Comparison of ENCODE assay signal across 8 cellular contexts in genomic region chr19:38402623-38402966, GRCh38. TPM values are rescaled to one million over a fixed set of nuclear protein-coding genes. Genes with fewer than 3 reads are reported as not detected.
A peak's percentile ranks its signal among the peaks of the same experiment; 100 is the strongest.
DNase-seq lines count a peak whose midpoint lies in the region; ATAC-seq and TF ChIP-seq lines count a peak whose summit lies in the region.

No MANE protein-coding gene starts in this region.

- no peaks in the 10 kb centered on the region for H3K9me3 ChIP-seq in mucosa of descending colon

- H3K4me3 ChIP-seq in AG10803 (ENCODE audit: low read length) (peak overlapping the region; percentile 59), astrocyte of the cerebellum (ENCODE audit: low read depth, low read length) (peak overlapping the region; percentile 91), mucosa of descending colon (peak overlapping the region; percentile 85)

- DNase-seq in AG10803 (ENCODE audit: low read depth) (no peak), HEK293T (ENCODE audit: extremely low spot score) (no peak), astrocyte of the cerebellum (ENCODE audit: low read depth) (no peak), mucosa of descending colon (no peak), HCEC 1CT (no peak), NCI-H1048 (lab: John Stamatoyannopoulos, UW) (no peak)

- intact Hi-C loops in mucosa of descending colon (cut with DNase I, micrococcal nuclease): loop anchor here in 1 of 2 donors (10.0 kb wide), 1 partner anchor 232 kb away; no protein-coding TSS in a partner anchor

- no peaks in the 10 kb centered on the region for H3K36me3 ChIP-seq in mucosa of descending colon (ENCODE audit: low read depth)

- POLR2A ChIA-PET in HEK293T (lab: Yijun Ruan, JAX): interaction anchor here (0.6 to 2.8 kb wide), 14 partner anchors 10 to 936 kb away, joined by 3 to 23 read pairs (median 4); partner anchors contain the start of genes ACTN4, CATSPERG, EIF3K and GGN

- no peak; the same call in 1 of the 2 replicates for TF ChIP-seq CTCF in AG10803 (conservative IDR thresholded peaks at IDR 0.05; ENCODE audit: low read length)
- no peak for TF ChIP-seq CTCF in astrocyte of the cerebellum (IDR thresholded peaks at IDR 0.05; ENCODE audit: low read depth, low read length, missing control alignments)
- no peak for TF ChIP-seq CTCF in mucosa of descending colon (IDR thresholded peaks at IDR 0.05)

- CTCF ChIA-PET in HEK293T (lab: Yijun Ruan, JAX): interaction anchor here (0.6 to 1.7 kb wide), 18 partner anchors 8 to 486 kb away, joined by 3 to 11 read pairs (median 4); partner anchors contain the start of genes GGN and MAP4K1

- in situ Hi-C loops in astrocyte of the cerebellum (cut with HindIII; ENCODE audit: low sequenced_read_pairs): no loop called here

- ATAC-seq in mucosa of descending colon: no peak
- no peak for ATAC-seq in HG03280 (IDR thresholded peaks at IDR 0.05; ENCODE audit: unreplicated experiment)
- no peak for ATAC-seq in HG02852 (IDR thresholded peaks at IDR 0.05; ENCODE audit: unreplicated experiment)

- H3K4me1 ChIP-seq in mucosa of descending colon (ENCODE audit: low read depth): no peaks in the 10 kb centered on the region

TF ChIP-seq in HEK293T, 16 proteins besides CTCF, POLR2A, EP300 and RAD21:
- TF ChIP-seq FOXK2 (IDR thresholded peaks at IDR 0.05) (no peak), PKNOX1 (IDR thresholded peaks at IDR 0.05) (peak; percentile 79), L3MBTL2 (conservative IDR thresholded peaks at IDR 0.05) (no peak)

RNA-seq across cellular contexts. Expression of gene FAM98C, which starts 0.3 kb away (rescaled TPM):
- total RNA-seq in mucosa of descending colon: 10 to 100 TPM; 24.1 to 42.3 (median 30.1) TPM

RNA-seq across cellular contexts. Expression of gene SPRED3, which starts 14.1 kb away (rescaled TPM):
- total RNA-seq in mucosa of descending colon: under 1 TPM; 0.46 to 0.82 (median 0.80) TPM

RNA-seq across cellular contexts. Expression of gene GGN, which starts 14.8 kb away (rescaled TPM):
- under 1 TPM in 2 of 3 donors, not detected in 1; 0.12 to 0.20 TPM for total RNA-seq in mucosa of descending colon

RNA-seq across cellular contexts. Expression of gene RASGRP4, which starts 23.4 kb away (rescaled TPM):
- 1 to 10 TPM in 2 of 3 donors, under 1 TPM in 1; 0.55 to 2.3 (median 2.0) TPM for total RNA-seq in mucosa of descending colon

RNA-seq across cellular contexts. Expression of gene PSMD8, which starts 28.2 kb away (rescaled TPM):
- 100 to 1,000 TPM; 121 to 144 (median 141) TPM for total RNA-seq in mucosa of descending colon
